ENCODE assay signal across 1 cellular context in genomic region chr20:50957276-50957675, GRCh38.
TF ChIP-seq lines count a peak whose summit lies in the region.

No MANE protein-coding gene starts in this region.

TF ChIP-seq in HepG2, 621 proteins besides CTCF, POLR2A, EP300 and RAD21:
- no peak for TF ChIP-seq ZBTB21 (CRISPR knock-in tag; IDR thresholded peaks at IDR 0.05)
- TF ChIP-seq ZNF816 (CRISPR knock-in tag; IDR thresholded peaks at IDR 0.05; ENCODE audit: borderline replicate concordance): no peak
- peak; percentile 29; the same call in 1 of the 2 replicates for TF ChIP-seq CEBPB (IDR thresholded peaks at IDR 0.05; ENCODE audit: borderline replicate concordance, low read depth, low read length)
- TF ChIP-seq, protein P1, sequence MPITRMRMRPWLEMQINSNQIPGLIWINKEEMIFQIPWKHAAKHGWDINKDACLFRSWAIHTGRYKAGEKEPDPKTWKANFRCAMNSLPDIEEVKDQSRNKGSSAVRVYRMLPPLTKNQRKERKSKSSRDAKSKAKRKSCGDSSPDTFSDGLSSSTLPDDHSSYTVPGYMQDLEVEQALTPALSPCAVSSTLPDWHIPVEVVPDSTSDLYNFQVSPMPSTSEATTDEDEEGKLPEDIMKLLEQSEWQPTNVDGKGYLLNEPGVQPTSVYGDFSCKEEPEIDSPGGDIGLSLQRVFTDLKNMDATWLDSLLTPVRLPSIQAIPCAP (CRISPR knock-in tag; IDR thresholded peaks at IDR 0.05; ENCODE audit: low read depth): no peak
- no peak; the same call in 1 of the 2 replicates for TF ChIP-seq DMAP1 (CRISPR knock-in tag; IDR thresholded peaks at IDR 0.05)
- 0 out of 2 replicates have a peak, but pooled peaks have one; percentile 6 for TF ChIP-seq NFIC (IDR thresholded peaks at IDR 0.05; ENCODE audit: low read length)
- TF ChIP-seq YEATS4 (CRISPR knock-in tag; IDR thresholded peaks at IDR 0.05; ENCODE audit: borderline replicate concordance): no peak
- no peak for TF ChIP-seq PHF21A (CRISPR knock-in tag; IDR thresholded peaks at IDR 0.05)
- TF ChIP-seq NR0B2 (CRISPR knock-in tag; IDR thresholded peaks at IDR 0.05): no peak
- TF ChIP-seq MYNN (CRISPR knock-in tag; IDR thresholded peaks at IDR 0.05; ENCODE audit: low read depth): no peak
- no peak for TF ChIP-seq AHR (CRISPR knock-in tag; IDR thresholded peaks at IDR 0.05)
- 0 out of 2 replicates have a peak, but pooled peaks have one; percentile 4 for TF ChIP-seq ZNF7 (CRISPR knock-in tag; IDR thresholded peaks at IDR 0.05)
- peak in 1 of 2 experiments; percentile 25; a peak in 2 of 4 replicates for TF ChIP-seq MAFK (conservative IDR thresholded peaks at IDR 0.05 in 1 of 2, IDR thresholded peaks at IDR 0.05 in 1 of 2; ENCODE audit: low read length in 2 of 2)
- peak; percentile 9 for TF ChIP-seq TEAD3 (CRISPR knock-in tag; optimal IDR thresholded peaks at IDR 0.05; ENCODE audit: borderline replicate concordance)
- TF ChIP-seq ZNF264 (CRISPR knock-in tag; IDR thresholded peaks at IDR 0.05): 0 out of 2 replicates have a peak, but pooled peaks have one; percentile 15
- no peak for TF ChIP-seq KLF11 (CRISPR knock-in tag; IDR thresholded peaks at IDR 0.05)
- TF ChIP-seq NCOR1 (IDR thresholded peaks at IDR 0.05; ENCODE audit: borderline replicate concordance, low read length): peak; percentile 31; the same call in 1 of the 2 replicates
- TF ChIP-seq EHMT2 (IDR thresholded peaks at IDR 0.05; ENCODE audit: borderline replicate concordance, low read depth, low read length): no peak
- TF ChIP-seq, protein P2, sequence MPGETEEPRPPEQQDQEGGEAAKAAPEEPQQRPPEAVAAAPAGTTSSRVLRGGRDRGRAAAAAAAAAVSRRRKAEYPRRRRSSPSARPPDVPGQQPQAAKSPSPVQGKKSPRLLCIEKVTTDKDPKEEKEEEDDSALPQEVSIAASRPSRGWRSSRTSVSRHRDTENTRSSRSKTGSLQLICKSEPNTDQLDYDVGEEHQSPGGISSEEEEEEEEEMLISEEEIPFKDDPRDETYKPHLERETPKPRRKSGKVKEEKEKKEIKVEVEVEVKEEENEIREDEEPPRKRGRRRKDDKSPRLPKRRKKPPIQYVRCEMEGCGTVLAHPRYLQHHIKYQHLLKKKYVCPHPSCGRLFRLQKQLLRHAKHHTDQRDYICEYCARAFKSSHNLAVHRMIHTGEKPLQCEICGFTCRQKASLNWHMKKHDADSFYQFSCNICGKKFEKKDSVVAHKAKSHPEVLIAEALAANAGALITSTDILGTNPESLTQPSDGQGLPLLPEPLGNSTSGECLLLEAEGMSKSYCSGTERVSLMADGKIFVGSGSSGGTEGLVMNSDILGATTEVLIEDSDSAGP (CRISPR knock-in tag; IDR thresholded peaks at IDR 0.05; ENCODE audit: borderline replicate concordance): no peak
- TF ChIP-seq MEF2D (CRISPR knock-in tag; IDR thresholded peaks at IDR 0.05): no peak
- TF ChIP-seq ZNF672 (CRISPR knock-in tag; IDR thresholded peaks at IDR 0.05): no peak
- no peak for TF ChIP-seq ZNF567 (CRISPR knock-in tag; IDR thresholded peaks at IDR 0.05; ENCODE audit: borderline replicate concordance)
- TF ChIP-seq CEBPG (CRISPR knock-in tag; IDR thresholded peaks at IDR 0.05): peak; percentile 45
- no peak for TF ChIP-seq ZNF776 (CRISPR knock-in tag; IDR thresholded peaks at IDR 0.05)
- 0 out of 2 replicates have a peak, but pooled peaks have one; percentile 9 for TF ChIP-seq DNMT3B (CRISPR knock-in tag; conservative IDR thresholded peaks at IDR 0.05)
- TF ChIP-seq HOXD1 (CRISPR knock-in tag; IDR thresholded peaks at IDR 0.05): 0 out of 2 replicates have a peak, but pooled peaks have one; percentile 29
- TF ChIP-seq ZNF251 (CRISPR knock-in tag; IDR thresholded peaks at IDR 0.05): no peak
- TF ChIP-seq, protein P3, sequence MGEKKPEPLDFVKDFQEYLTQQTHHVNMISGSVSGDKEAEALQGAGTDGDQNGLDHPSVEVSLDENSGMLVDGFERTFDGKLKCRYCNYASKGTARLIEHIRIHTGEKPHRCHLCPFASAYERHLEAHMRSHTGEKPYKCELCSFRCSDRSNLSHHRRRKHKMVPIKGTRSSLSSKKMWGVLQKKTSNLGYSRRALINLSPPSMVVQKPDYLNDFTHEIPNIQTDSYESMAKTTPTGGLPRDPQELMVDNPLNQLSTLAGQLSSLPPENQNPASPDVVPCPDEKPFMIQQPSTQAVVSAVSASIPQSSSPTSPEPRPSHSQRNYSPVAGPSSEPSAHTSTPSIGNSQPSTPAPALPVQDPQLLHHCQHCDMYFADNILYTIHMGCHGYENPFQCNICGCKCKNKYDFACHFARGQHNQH (CRISPR knock-in tag; IDR thresholded peaks at IDR 0.05): no peak
